1 cellular context compared by ENCODE assay signal in genomic region chr19:45994989-45995714, GRCh38.
TF ChIP-seq lines count a peak whose summit lies in the region.

Gene CCDC61 (plus strand): TSS chr19:45995467. CDS start chr19:46003019, 7,552 bp downstream.

TF ChIP-seq in HEK293, 187 proteins besides CTCF, POLR2A, EP300 and RAD21 (continued from another document):
- TF ChIP-seq ZNF692 (tag by site-specific recombination; IDR thresholded peaks at IDR 0.05): no peak; the same call in 1 of the 2 replicates
- TF ChIP-seq ZNF664 (tag by site-specific recombination; IDR thresholded peaks at IDR 0.05): no peak
- TF ChIP-seq KLF10 (tag by site-specific recombination; IDR thresholded peaks at IDR 0.05): 0 out of 2 replicates have a peak, but pooled peaks have one; percentile 20
- no peak for TF ChIP-seq ZSCAN4 (tag by site-specific recombination; IDR thresholded peaks at IDR 0.05)
- TF ChIP-seq ZNF558 (tag by site-specific recombination; IDR thresholded peaks at IDR 0.05): no peak
- TF ChIP-seq, protein P1, sequence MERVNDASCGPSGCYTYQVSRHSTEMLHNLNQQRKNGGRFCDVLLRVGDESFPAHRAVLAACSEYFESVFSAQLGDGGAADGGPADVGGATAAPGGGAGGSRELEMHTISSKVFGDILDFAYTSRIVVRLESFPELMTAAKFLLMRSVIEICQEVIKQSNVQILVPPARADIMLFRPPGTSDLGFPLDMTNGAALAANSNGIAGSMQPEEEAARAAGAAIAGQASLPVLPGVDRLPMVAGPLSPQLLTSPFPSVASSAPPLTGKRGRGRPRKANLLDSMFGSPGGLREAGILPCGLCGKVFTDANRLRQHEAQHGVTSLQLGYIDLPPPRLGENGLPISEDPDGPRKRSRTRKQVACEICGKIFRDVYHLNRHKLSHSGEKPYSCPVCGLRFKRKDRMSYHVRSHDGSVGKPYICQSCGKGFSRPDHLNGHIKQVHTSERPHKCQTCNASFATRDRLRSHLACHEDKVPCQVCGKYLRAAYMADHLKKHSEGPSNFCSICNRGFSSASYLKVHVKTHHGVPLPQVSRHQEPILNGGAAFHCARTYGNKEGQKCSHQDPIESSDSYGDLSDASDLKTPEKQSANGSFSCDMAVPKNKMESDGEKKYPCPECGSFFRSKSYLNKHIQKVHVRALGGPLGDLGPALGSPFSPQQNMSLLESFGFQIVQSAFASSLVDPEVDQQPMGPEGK (tag by site-specific recombination; IDR thresholded peaks at IDR 0.05): peak; percentile 51
- TF ChIP-seq ZNF585B (tag by site-specific recombination; IDR thresholded peaks at IDR 0.05): no peak
- no peak for TF ChIP-seq ZNF223 (tag by site-specific recombination; IDR thresholded peaks at IDR 0.05)
- no peak for TF ChIP-seq ZNF548 (tag by site-specific recombination; IDR thresholded peaks at IDR 0.05)
- no peak for TF ChIP-seq ZNF76 (tag by site-specific recombination; IDR thresholded peaks at IDR 0.05; ENCODE audit: borderline replicate concordance, low read depth)
- no peak for TF ChIP-seq PRDM10 (tag by site-specific recombination; IDR thresholded peaks at IDR 0.05)
- TF ChIP-seq SP3 (tag by site-specific recombination; IDR thresholded peaks at IDR 0.05): peak; percentile 99
- TF ChIP-seq ZNF354C (tag by site-specific recombination; IDR thresholded peaks at IDR 0.05; ENCODE audit: borderline replicate concordance, low read depth): no peak
- peak; percentile 47; the same call in 1 of the 2 replicates for TF ChIP-seq BCL11B (tag by site-specific recombination; IDR thresholded peaks at IDR 0.05; ENCODE audit: low read depth)
- peak; percentile 98 for TF ChIP-seq SP2 (tag by site-specific recombination; IDR thresholded peaks at IDR 0.05)
- TF ChIP-seq, protein P2, sequence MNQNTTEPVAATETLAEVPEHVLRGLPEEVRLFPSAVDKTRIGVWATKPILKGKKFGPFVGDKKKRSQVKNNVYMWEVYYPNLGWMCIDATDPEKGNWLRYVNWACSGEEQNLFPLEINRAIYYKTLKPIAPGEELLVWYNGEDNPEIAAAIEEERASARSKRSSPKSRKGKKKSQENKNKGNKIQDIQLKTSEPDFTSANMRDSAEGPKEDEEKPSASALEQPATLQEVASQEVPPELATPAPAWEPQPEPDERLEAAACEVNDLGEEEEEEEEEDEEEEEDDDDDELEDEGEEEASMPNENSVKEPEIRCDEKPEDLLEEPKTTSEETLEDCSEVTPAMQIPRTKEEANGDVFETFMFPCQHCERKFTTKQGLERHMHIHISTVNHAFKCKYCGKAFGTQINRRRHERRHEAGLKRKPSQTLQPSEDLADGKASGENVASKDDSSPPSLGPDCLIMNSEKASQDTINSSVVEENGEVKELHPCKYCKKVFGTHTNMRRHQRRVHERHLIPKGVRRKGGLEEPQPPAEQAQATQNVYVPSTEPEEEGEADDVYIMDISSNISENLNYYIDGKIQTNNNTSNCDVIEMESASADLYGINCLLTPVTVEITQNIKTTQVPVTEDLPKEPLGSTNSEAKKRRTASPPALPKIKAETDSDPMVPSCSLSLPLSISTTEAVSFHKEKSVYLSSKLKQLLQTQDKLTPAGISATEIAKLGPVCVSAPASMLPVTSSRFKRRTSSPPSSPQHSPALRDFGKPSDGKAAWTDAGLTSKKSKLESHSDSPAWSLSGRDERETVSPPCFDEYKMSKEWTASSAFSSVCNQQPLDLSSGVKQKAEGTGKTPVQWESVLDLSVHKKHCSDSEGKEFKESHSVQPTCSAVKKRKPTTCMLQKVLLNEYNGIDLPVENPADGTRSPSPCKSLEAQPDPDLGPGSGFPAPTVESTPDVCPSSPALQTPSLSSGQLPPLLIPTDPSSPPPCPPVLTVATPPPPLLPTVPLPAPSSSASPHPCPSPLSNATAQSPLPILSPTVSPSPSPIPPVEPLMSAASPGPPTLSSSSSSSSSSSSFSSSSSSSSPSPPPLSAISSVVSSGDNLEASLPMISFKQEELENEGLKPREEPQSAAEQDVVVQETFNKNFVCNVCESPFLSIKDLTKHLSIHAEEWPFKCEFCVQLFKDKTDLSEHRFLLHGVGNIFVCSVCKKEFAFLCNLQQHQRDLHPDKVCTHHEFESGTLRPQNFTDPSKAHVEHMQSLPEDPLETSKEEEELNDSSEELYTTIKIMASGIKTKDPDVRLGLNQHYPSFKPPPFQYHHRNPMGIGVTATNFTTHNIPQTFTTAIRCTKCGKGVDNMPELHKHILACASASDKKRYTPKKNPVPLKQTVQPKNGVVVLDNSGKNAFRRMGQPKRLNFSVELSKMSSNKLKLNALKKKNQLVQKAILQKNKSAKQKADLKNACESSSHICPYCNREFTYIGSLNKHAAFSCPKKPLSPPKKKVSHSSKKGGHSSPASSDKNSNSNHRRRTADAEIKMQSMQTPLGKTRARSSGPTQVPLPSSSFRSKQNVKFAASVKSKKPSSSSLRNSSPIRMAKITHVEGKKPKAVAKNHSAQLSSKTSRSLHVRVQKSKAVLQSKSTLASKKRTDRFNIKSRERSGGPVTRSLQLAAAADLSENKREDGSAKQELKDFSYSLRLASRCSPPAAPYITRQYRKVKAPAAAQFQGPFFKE (tag by site-specific recombination; IDR thresholded peaks at IDR 0.05; ENCODE audit: borderline replicate concordance): no peak
- TF ChIP-seq ZIC2 (tag by site-specific recombination; IDR thresholded peaks at IDR 0.05): no peak; the same call in 1 of the 2 replicates
- TF ChIP-seq, protein P3, sequence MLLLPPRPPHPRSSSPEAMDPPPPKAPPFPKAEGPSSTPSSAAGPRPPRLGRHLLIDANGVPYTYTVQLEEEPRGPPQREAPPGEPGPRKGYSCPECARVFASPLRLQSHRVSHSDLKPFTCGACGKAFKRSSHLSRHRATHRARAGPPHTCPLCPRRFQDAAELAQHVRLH (tag by site-specific recombination; IDR thresholded peaks at IDR 0.05): peak; percentile 85
- no peak for TF ChIP-seq ZNF114 (tag by site-specific recombination; IDR thresholded peaks at IDR 0.05)
- TF ChIP-seq ZNF324 (tag by site-specific recombination; IDR thresholded peaks at IDR 0.05): no peak
- TF ChIP-seq ZNF423 (tag by site-specific recombination; IDR thresholded peaks at IDR 0.05): no peak
- TF ChIP-seq ZNF660 (tag by site-specific recombination; IDR thresholded peaks at IDR 0.05): peak; percentile 19
- no peak for TF ChIP-seq ZNF654 (tag by site-specific recombination; IDR thresholded peaks at IDR 0.05; ENCODE audit: low read depth)
- peak; percentile 94 for TF ChIP-seq ZNF391 (tag by site-specific recombination; IDR thresholded peaks at IDR 0.05; ENCODE audit: borderline replicate concordance, low read depth)
- TF ChIP-seq, protein P4, sequence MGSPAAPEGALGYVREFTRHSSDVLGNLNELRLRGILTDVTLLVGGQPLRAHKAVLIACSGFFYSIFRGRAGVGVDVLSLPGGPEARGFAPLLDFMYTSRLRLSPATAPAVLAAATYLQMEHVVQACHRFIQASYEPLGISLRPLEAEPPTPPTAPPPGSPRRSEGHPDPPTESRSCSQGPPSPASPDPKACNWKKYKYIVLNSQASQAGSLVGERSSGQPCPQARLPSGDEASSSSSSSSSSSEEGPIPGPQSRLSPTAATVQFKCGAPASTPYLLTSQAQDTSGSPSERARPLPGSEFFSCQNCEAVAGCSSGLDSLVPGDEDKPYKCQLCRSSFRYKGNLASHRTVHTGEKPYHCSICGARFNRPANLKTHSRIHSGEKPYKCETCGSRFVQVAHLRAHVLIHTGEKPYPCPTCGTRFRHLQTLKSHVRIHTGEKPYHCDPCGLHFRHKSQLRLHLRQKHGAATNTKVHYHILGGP (tag by site-specific recombination; IDR thresholded peaks at IDR 0.05): no peak
- TF ChIP-seq, protein P5, sequence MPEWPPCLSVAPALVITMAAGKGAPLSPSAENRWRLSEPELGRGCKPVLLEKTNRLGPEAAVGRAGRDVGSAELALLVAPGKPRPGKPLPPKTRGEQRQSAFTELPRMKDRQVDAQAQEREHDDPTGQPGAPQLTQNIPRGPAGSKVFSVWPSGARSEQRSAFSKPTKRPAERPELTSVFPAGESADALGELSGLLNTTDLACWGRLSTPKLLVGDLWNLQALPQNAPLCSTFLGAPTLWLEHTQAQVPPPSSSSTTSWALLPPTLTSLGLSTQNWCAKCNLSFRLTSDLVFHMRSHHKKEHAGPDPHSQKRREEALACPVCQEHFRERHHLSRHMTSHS (tag by site-specific recombination; IDR thresholded peaks at IDR 0.05): no peak
- TF ChIP-seq ZNF777 (tag by site-specific recombination; IDR thresholded peaks at IDR 0.05; ENCODE audit: borderline replicate concordance): 0 out of 2 replicates have a peak, but pooled peaks have one; percentile 46
- peak; percentile 94 for TF ChIP-seq ZNF501 (tag by site-specific recombination; IDR thresholded peaks at IDR 0.05)
- no peak for TF ChIP-seq ZNF146 (tag by site-specific recombination; IDR thresholded peaks at IDR 0.05)
- TF ChIP-seq ZNF138 (tag by site-specific recombination; IDR thresholded peaks at IDR 0.05; ENCODE audit: borderline replicate concordance): no peak
- TF ChIP-seq ZNF513 (tag by site-specific recombination; IDR thresholded peaks at IDR 0.05): no peak
TF ChIP-seq in HEK293: peak in this region for 46.
